In genomic region chr9:122322553-122322952, GRCh38 we compare ENCODE assay signal across 22 cellular contexts. TPM values are rescaled to one million over a fixed set of nuclear protein-coding genes. Genes with fewer than 3 reads are reported as not detected.
DNase-seq lines count a peak whose midpoint lies in the region; ATAC-seq and TF ChIP-seq lines count a peak whose summit lies in the region.
"Had no signal": no experiment of that assay in that cellular context is flagged by ENCODE, and none has a peak within 500 bp of the region (broad histone marks: within the 10 kb centered on the region; RNA-seq: fewer than 3 reads in every experiment).

No MANE protein-coding gene starts in this region.

- H2AK5ac ChIP-seq in trophoblast cell (ENCODE audit: low read length): no peak overlapping the region

- H3K79me1 ChIP-seq in trophoblast cell (ENCODE audit: low read length): no peaks in the 10 kb centered on the region

- no CpG with 5 or more reads among the region's 2 CpGs for WGBS in trophoblast cell (ENCODE audit: extremely low coverage, insufficient coverage, insufficient read length)

- H3K27me3 ChIP-seq in left ventricle myocardium inferior (ENCODE audit: low read depth): no peaks in the 10 kb centered on the region
- H3K27me3 ChIP-seq in trophoblast cell (ENCODE audit: insufficient read depth, low read length): no peaks in the 10 kb centered on the region

- peak overlapping the region; percentile 36 for H4K12ac ChIP-seq in trophoblast cell (ENCODE audit: low read depth, low read length)

- TF ChIP-seq CTCF in left ventricle myocardium inferior (IDR thresholded peaks at IDR 0.05; ENCODE audit: borderline replicate concordance): no peak

- H3K23ac ChIP-seq in trophoblast cell (ENCODE audit: low read length): no peak overlapping the region

- no peak overlapping the region for H3K4me2 ChIP-seq in trophoblast cell (ENCODE audit: low read length)
- H3K4me2 ChIP-seq: KMS-11, SK-N-SH had no signal

- H3K79me2 ChIP-seq in trophoblast cell (ENCODE audit: control insufficient read depth, insufficient read depth, low read length, poor library complexity): no peaks in the 10 kb centered on the region

- H3K4ac ChIP-seq in trophoblast cell (ENCODE audit: low read depth, low read length): no peak overlapping the region

- H2AFZ ChIP-seq in trophoblast cell (ENCODE audit: insufficient read depth, low read length, poor library complexity): no peak overlapping the region
- H2AFZ ChIP-seq: GM23248 had no signal

- no peak overlapping the region for H3K18ac ChIP-seq in trophoblast cell (ENCODE audit: low read length)

- H2BK12ac ChIP-seq in trophoblast cell (ENCODE audit: low read length): no peak overlapping the region

- H3K4me3 ChIP-seq in left ventricle myocardium inferior: no peak overlapping the region
- H3K4me3 ChIP-seq in trophoblast cell (ENCODE audit: low read depth, low read length): no peak overlapping the region
- H3K4me3 ChIP-seq: GM12878, GM23248 had no signal

- H2BK5ac ChIP-seq in trophoblast cell (ENCODE audit: low read depth, low read length, poor library complexity): no peak overlapping the region

- H3K36me3 ChIP-seq in left ventricle myocardium inferior (peaks cover 43% of the 10 kb centered on the region), trophoblast cell (ENCODE audit: control insufficient read depth in 1 of 2, insufficient read depth in 2 of 2, low read length in 2 of 2) (peaks cover 12 to 18% of the 10 kb centered on the region in 2 experiments)

- peaks cover 28% of the 10 kb centered on the region for H3K4me1 ChIP-seq in left ventricle myocardium inferior
- H3K4me1 ChIP-seq in trophoblast cell (ENCODE audit: control insufficient read depth in 1 of 2, insufficient read depth in 2 of 2, low read length in 2 of 2): no peaks in the 10 kb centered on the region

- no peak overlapping the region for H4K91ac ChIP-seq in trophoblast cell (ENCODE audit: low read depth, low read length)

- no peak overlapping the region for H4K8ac ChIP-seq in trophoblast cell (ENCODE audit: low read depth, low read length)

- H3K9me3 ChIP-seq in left ventricle myocardium inferior (replicated peaks): no peaks in the 10 kb centered on the region
- no peaks in the 10 kb centered on the region for H3K9me3 ChIP-seq in trophoblast cell (ENCODE audit: insufficient read depth, low read depth, low read length)
- H3K9me3 ChIP-seq: SK-N-SH had no signal

- H2BK120ac ChIP-seq in trophoblast cell (ENCODE audit: insufficient read depth, low read length, poor library complexity): no peak overlapping the region

- intact Hi-C loops in left ventricle myocardium superior (cut with micrococcal nuclease) (loop anchor here (5.0 kb wide), 1 partner anchor 85 kb away; no protein-coding TSS in a partner anchor), left ventricle myocardium inferior (cut with micrococcal nuclease) (no loop called here)

- ATAC-seq in left ventricle myocardium superior: peak; percentile 45
- no peak for ATAC-seq in HG02588 (IDR thresholded peaks at IDR 0.05; ENCODE audit: unreplicated experiment)
- ATAC-seq: GM12878, Panc1 had no signal

- H3K27ac ChIP-seq in left ventricle myocardium inferior (replicated peaks) (no peak overlapping the region), trophoblast cell (ENCODE audit: low read depth, low read length) (no peak overlapping the region)
- H3K27ac ChIP-seq: GM23248, KMS-11 had no signal

- H3K9ac ChIP-seq in trophoblast cell (ENCODE audit: low read length): no peak overlapping the region
- H3K9ac ChIP-seq: GM23248, KMS-11, SK-N-SH had no signal

- no peak overlapping the region for H3K14ac ChIP-seq in trophoblast cell (ENCODE audit: low read length)

- DNase-seq in left ventricle myocardium superior: no peak
- DNase-seq in left ventricle myocardium inferior: no peak
- peak; percentile 17 for DNase-seq in globus pallidus (ENCODE audit: low spot score)
- no peak for DNase-seq in trophoblast cell
- no peak for DNase-seq in superior temporal gyrus (ENCODE audit: extremely low spot score)
- no peak for DNase-seq in GOT3 (lab: John Stamatoyannopoulos, UW)
- DNase-seq: CD4-positive, alpha-beta memory T cell; COR-L47; DMS53; EL; GDM1; GM23248; H9; MM.1S; NCI-H2029 treated with DMSO at 0.1 percent for 48 hours; NCI-H526 treated with DMSO at 0.1 percent for 48 hours; SK-N-SH had no signal

RNA-seq across cellular contexts. Expression of gene PTGS1, which starts 48.3 kb away (rescaled TPM):
- 3.4 TPM for total RNA-seq in left ventricle myocardium superior
- 6.7 TPM for total RNA-seq in left ventricle myocardium inferior
- 0.01 TPM in 1 of 2 replicates, not detected in the other for polyA plus RNA-seq in trophoblast cell (2013)
- total RNA-seq: A673 had no signal

RNA-seq across cellular contexts. Expression of gene MRRF, which starts 57.9 kb away (rescaled TPM):
- 41.3 TPM for total RNA-seq in left ventricle myocardium superior
- 35.8 TPM for total RNA-seq in left ventricle myocardium inferior
- polyA plus RNA-seq in trophoblast cell (2013): 27.8 and 29.1 TPM in 2 replicates

RNA-seq across cellular contexts. Expression of gene RBM18, which starts 57.9 kb away (rescaled TPM):
- total RNA-seq in left ventricle myocardium superior: 41.8 TPM
- 40.7 TPM for total RNA-seq in left ventricle myocardium inferior
- polyA plus RNA-seq in trophoblast cell (2013): 13.9 and 15.2 TPM in 2 replicates
